ENCODE assay signal across 2 cellular contexts in the genomic region with DNA sequence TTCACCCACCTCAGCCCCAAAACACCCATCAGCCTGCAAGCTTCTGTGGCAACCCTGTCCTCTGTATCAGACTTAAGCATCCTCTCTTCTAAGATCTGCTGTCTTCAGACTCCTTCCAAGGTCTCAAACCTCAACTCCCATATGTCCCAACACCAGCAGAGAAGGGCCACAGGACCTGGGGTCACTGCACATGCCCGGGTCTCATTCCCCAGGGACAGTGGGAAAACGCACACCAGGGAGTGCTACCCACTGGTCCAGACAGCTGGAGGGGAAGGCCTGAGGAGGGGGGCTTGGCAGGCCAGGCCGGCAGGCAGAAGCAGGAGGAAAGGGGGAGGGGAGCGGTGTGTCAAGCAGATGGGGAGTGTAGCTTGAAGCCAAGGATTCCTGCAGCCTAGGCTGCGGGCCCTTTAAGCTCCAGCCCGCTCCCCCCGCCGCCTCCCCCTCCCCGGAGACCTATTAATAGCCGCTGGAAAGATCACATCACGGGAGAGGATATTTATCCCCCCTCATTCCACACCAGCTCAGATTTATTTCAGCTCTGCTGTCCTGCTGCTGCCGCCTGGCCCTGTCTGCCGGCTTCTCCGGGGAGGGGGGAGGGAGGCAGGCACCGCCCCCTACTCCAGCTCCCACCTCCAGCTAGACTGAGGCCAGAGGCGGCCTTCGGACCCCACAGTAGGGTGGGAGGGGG.
TF ChIP-seq lines count a peak whose summit lies in the region.

No MANE protein-coding gene starts in this region.

TF ChIP-seq in HEK293, 187 proteins besides CTCF, POLR2A, EP300 and RAD21 (continued from another document and continues in another):
- TF ChIP-seq, protein P1, sequence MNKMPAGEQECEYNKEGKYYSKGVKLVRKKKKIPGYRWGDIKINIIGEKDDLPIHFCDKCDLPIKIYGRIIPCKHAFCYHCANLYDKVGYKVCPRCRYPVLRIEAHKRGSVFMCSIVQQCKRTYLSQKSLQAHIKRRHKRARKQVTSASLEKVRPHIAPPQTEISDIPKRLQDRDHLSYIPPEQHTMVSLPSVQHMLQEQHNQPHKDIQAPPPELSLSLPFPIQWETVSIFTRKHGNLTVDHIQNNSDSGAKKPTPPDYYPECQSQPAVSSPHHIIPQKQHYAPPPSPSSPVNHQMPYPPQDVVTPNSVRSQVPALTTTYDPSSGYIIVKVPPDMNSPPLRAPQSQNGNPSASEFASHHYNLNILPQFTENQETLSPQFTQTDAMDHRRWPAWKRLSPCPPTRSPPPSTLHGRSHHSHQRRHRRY (tag by site-specific recombination; IDR thresholded peaks at IDR 0.05), result no peak
- no peak for TF ChIP-seq ZNF184 (tag by site-specific recombination; IDR thresholded peaks at IDR 0.05)
- TF ChIP-seq ZNF514 (tag by site-specific recombination; IDR thresholded peaks at IDR 0.05), result no peak
- TF ChIP-seq BCL11A (tag by site-specific recombination; IDR thresholded peaks at IDR 0.05; ENCODE audit: low read depth), result no peak
- no peak for TF ChIP-seq ZNF223 (tag by site-specific recombination; IDR thresholded peaks at IDR 0.05)
- TF ChIP-seq HOXC10 (CRISPR knock-in tag; IDR thresholded peaks at IDR 0.05), result no peak
- no peak for TF ChIP-seq ZNF274 (IDR thresholded peaks at IDR 0.05; ENCODE audit: low read length)
- TF ChIP-seq ZNF274 (tag by site-specific recombination; IDR thresholded peaks at IDR 0.05; ENCODE audit: borderline replicate concordance), result no peak
- no peak for TF ChIP-seq ZNF776 (tag by site-specific recombination; IDR thresholded peaks at IDR 0.05; ENCODE audit: borderline replicate concordance)
- TF ChIP-seq, protein P2, sequence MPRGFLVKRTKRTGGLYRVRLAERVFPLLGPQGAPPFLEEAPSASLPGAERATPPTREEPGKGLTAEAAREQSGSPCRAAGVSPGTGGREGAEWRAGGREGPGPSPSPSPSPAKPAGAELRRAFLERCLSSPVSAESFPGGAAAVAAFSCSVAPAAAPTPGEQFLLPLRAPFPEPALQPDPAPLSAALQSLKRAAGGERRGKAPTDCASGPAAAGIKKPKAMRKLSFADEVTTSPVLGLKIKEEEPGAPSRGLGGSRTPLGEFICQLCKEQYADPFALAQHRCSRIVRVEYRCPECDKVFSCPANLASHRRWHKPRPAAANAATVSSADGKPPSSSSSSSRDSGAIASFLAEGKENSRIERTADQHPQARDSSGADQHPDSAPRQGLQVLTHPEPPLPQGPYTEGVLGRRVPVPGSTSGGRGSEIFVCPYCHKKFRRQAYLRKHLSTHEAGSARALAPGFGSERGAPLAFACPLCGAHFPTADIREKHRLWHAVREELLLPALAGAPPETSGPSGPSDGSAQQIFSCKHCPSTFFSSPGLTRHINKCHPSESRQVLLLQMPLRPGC (tag by site-specific recombination; IDR thresholded peaks at IDR 0.05), result no peak
- TF ChIP-seq, protein P3, sequence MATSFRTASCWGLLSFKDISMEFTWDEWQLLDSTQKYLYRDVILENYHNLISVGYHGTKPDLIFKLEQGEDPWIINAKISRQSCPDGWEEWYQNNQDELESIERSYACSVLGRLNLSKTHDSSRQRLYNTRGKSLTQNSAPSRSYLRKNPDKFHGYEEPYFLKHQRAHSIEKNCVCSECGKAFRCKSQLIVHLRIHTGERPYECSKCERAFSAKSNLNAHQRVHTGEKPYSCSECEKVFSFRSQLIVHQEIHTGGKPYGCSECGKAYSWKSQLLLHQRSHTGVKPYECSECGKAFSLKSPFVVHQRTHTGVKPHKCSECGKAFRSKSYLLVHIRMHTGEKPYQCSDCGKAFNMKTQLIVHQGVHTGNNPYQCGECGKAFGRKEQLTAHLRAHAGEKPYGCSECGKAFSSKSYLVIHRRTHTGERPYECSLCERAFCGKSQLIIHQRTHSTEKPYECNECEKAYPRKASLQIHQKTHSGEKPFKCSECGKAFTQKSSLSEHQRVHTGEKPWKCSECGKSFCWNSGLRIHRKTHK (tag by site-specific recombination; IDR thresholded peaks at IDR 0.05), result no peak
- no peak for TF ChIP-seq ZSCAN16 (tag by site-specific recombination; IDR thresholded peaks at IDR 0.05)
- TF ChIP-seq, protein P4, sequence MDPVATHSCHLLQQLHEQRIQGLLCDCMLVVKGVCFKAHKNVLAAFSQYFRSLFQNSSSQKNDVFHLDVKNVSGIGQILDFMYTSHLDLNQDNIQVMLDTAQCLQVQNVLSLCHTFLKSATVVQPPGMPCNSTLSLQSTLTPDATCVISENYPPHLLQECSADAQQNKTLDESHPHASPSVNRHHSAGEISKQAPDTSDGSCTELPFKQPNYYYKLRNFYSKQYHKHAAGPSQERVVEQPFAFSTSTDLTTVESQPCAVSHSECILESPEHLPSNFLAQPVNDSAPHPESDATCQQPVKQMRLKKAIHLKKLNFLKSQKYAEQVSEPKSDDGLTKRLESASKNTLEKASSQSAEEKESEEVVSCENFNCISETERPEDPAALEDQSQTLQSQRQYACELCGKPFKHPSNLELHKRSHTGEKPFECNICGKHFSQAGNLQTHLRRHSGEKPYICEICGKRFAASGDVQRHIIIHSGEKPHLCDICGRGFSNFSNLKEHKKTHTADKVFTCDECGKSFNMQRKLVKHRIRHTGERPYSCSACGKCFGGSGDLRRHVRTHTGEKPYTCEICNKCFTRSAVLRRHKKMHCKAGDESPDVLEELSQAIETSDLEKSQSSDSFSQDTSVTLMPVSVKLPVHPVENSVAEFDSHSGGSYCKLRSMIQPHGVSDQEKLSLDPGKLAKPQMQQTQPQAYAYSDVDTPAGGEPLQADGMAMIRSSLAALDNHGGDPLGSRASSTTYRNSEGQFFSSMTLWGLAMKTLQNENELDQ (tag by site-specific recombination; IDR thresholded peaks at IDR 0.05; ENCODE audit: low read depth), result no peak
- no peak for TF ChIP-seq SCRT2 (tag by site-specific recombination; IDR thresholded peaks at IDR 0.05)
- no peak for TF ChIP-seq ZNF10 (tag by site-specific recombination; IDR thresholded peaks at IDR 0.05)
- TF ChIP-seq, protein P5, sequence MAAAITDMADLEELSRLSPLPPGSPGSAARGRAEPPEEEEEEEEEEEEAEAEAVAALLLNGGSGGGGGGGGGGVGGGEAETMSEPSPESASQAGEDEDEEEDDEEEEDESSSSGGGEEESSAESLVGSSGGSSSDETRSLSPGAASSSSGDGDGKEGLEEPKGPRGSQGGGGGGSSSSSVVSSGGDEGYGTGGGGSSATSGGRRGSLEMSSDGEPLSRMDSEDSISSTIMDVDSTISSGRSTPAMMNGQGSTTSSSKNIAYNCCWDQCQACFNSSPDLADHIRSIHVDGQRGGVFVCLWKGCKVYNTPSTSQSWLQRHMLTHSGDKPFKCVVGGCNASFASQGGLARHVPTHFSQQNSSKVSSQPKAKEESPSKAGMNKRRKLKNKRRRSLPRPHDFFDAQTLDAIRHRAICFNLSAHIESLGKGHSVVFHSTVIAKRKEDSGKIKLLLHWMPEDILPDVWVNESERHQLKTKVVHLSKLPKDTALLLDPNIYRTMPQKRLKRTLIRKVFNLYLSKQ (tag by site-specific recombination; IDR thresholded peaks at IDR 0.05; ENCODE audit: borderline replicate concordance), result no peak
- TF ChIP-seq ZNF621 (tag by site-specific recombination; IDR thresholded peaks at IDR 0.05), result no peak
- no peak for TF ChIP-seq HOXD13 (CRISPR knock-in tag; IDR thresholded peaks at IDR 0.05; ENCODE audit: borderline replicate concordance)

TF ChIP-seq in WTC11, 78 proteins besides CTCF, POLR2A, EP300 and RAD21 (continued from another document and continues in another):
- TF ChIP-seq, protein P6, sequence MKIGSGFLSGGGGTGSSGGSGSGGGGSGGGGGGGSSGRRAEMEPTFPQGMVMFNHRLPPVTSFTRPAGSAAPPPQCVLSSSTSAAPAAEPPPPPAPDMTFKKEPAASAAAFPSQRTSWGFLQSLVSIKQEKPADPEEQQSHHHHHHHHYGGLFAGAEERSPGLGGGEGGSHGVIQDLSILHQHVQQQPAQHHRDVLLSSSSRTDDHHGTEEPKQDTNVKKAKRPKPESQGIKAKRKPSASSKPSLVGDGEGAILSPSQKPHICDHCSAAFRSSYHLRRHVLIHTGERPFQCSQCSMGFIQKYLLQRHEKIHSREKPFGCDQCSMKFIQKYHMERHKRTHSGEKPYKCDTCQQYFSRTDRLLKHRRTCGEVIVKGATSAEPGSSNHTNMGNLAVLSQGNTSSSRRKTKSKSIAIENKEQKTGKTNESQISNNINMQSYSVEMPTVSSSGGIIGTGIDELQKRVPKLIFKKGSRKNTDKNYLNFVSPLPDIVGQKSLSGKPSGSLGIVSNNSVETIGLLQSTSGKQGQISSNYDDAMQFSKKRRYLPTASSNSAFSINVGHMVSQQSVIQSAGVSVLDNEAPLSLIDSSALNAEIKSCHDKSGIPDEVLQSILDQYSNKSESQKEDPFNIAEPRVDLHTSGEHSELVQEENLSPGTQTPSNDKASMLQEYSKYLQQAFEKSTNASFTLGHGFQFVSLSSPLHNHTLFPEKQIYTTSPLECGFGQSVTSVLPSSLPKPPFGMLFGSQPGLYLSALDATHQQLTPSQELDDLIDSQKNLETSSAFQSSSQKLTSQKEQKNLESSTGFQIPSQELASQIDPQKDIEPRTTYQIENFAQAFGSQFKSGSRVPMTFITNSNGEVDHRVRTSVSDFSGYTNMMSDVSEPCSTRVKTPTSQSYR (CRISPR knock-in tag; IDR thresholded peaks at IDR 0.05), result 0 out of 2 replicates have a peak, but pooled peaks have one; percentile 31
- TF ChIP-seq, protein P7, sequence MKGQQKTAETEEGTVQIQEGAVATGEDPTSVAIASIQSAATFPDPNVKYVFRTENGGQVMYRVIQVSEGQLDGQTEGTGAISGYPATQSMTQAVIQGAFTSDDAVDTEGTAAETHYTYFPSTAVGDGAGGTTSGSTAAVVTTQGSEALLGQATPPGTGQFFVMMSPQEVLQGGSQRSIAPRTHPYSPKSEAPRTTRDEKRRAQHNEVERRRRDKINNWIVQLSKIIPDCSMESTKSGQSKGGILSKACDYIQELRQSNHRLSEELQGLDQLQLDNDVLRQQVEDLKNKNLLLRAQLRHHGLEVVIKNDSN (CRISPR knock-in tag; IDR thresholded peaks at IDR 0.05), result no peak
- no peak for TF ChIP-seq ESRRA (CRISPR knock-in tag; IDR thresholded peaks at IDR 0.05; ENCODE audit: borderline replicate concordance)
- TF ChIP-seq, protein P8, sequence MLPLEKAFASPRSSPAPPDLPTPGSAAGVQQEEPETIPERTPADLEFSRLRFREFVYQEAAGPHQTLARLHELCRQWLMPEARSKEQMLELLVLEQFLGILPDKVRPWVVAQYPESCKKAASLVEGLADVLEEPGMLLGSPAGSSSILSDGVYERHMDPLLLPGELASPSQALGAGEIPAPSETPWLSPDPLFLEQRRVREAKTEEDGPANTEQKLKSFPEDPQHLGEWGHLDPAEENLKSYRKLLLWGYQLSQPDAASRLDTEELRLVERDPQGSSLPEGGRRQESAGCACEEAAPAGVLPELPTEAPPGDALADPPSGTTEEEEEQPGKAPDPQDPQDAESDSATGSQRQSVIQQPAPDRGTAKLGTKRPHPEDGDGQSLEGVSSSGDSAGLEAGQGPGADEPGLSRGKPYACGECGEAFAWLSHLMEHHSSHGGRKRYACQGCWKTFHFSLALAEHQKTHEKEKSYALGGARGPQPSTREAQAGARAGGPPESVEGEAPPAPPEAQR (CRISPR knock-in tag; IDR thresholded peaks at IDR 0.05), result no peak
- TF ChIP-seq, protein P9, sequence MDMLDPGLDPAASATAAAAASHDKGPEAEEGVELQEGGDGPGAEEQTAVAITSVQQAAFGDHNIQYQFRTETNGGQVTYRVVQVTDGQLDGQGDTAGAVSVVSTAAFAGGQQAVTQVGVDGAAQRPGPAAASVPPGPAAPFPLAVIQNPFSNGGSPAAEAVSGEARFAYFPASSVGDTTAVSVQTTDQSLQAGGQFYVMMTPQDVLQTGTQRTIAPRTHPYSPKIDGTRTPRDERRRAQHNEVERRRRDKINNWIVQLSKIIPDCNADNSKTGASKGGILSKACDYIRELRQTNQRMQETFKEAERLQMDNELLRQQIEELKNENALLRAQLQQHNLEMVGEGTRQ (CRISPR knock-in tag; IDR thresholded peaks at IDR 0.05), result 0 out of 2 replicates have a peak, but pooled peaks have one; percentile 9
- TF ChIP-seq, protein P10, sequence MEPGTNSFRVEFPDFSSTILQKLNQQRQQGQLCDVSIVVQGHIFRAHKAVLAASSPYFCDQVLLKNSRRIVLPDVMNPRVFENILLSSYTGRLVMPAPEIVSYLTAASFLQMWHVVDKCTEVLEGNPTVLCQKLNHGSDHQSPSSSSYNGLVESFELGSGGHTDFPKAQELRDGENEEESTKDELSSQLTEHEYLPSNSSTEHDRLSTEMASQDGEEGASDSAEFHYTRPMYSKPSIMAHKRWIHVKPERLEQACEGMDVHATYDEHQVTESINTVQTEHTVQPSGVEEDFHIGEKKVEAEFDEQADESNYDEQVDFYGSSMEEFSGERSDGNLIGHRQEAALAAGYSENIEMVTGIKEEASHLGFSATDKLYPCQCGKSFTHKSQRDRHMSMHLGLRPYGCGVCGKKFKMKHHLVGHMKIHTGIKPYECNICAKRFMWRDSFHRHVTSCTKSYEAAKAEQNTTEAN (CRISPR knock-in tag; IDR thresholded peaks at IDR 0.05), result no peak
- TF ChIP-seq ZNF138 (CRISPR knock-in tag; conservative IDR thresholded peaks at IDR 0.05), result 0 out of 2 replicates have a peak, but pooled peaks have one; percentile 21
- TF ChIP-seq NR2C2 (CRISPR knock-in tag; IDR thresholded peaks at IDR 0.05), result no peak
- peak; percentile 57; the same call in 1 of the 2 replicates for TF ChIP-seq ZBTB21 (CRISPR knock-in tag; IDR thresholded peaks at IDR 0.05; ENCODE audit: borderline replicate concordance)
- TF ChIP-seq ETV6 (CRISPR knock-in tag; IDR thresholded peaks at IDR 0.05), result no peak
- no peak for TF ChIP-seq ZNF232 (CRISPR knock-in tag; IDR thresholded peaks at IDR 0.05)
- TF ChIP-seq, protein P11, sequence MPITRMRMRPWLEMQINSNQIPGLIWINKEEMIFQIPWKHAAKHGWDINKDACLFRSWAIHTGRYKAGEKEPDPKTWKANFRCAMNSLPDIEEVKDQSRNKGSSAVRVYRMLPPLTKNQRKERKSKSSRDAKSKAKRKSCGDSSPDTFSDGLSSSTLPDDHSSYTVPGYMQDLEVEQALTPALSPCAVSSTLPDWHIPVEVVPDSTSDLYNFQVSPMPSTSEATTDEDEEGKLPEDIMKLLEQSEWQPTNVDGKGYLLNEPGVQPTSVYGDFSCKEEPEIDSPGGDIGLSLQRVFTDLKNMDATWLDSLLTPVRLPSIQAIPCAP (CRISPR knock-in tag; IDR thresholded peaks at IDR 0.05), result no peak
- no peak for TF ChIP-seq NFYB (CRISPR knock-in tag; conservative IDR thresholded peaks at IDR 0.05; ENCODE audit: low read depth)
- TF ChIP-seq, protein P12, sequence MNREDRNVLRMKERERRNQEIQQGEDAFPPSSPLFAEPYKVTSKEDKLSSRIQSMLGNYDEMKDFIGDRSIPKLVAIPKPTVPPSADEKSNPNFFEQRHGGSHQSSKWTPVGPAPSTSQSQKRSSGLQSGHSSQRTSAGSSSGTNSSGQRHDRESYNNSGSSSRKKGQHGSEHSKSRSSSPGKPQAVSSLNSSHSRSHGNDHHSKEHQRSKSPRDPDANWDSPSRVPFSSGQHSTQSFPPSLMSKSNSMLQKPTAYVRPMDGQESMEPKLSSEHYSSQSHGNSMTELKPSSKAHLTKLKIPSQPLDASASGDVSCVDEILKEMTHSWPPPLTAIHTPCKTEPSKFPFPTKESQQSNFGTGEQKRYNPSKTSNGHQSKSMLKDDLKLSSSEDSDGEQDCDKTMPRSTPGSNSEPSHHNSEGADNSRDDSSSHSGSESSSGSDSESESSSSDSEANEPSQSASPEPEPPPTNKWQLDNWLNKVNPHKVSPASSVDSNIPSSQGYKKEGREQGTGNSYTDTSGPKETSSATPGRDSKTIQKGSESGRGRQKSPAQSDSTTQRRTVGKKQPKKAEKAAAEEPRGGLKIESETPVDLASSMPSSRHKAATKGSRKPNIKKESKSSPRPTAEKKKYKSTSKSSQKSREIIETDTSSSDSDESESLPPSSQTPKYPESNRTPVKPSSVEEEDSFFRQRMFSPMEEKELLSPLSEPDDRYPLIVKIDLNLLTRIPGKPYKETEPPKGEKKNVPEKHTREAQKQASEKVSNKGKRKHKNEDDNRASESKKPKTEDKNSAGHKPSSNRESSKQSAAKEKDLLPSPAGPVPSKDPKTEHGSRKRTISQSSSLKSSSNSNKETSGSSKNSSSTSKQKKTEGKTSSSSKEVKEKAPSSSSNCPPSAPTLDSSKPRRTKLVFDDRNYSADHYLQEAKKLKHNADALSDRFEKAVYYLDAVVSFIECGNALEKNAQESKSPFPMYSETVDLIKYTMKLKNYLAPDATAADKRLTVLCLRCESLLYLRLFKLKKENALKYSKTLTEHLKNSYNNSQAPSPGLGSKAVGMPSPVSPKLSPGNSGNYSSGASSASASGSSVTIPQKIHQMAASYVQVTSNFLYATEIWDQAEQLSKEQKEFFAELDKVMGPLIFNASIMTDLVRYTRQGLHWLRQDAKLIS (CRISPR knock-in tag; IDR thresholded peaks at IDR 0.05; ENCODE audit: borderline replicate concordance), result no peak
- no peak for TF ChIP-seq KAT7 (CRISPR knock-in tag; IDR thresholded peaks at IDR 0.05; ENCODE audit: borderline replicate concordance)
